1 cellular context compared by ENCODE assay signal in genomic region chr1:62783736-62784508, GRCh38.
A peak's percentile ranks its signal among the peaks of the same experiment; 100 is the strongest.
TF ChIP-seq lines count a peak whose summit lies in the region.

ATG4C (plus strand) TSS chr1:62784132; CDS start chr1:62803787, 19,655 bp downstream.

TF ChIP-seq in HepG2, 621 proteins besides CTCF, POLR2A, EP300 and RAD21 (continued from another document and continues in another):
- peak; percentile 73; the same call in 1 of the 2 replicates for TF ChIP-seq ZNF564 (CRISPR knock-in tag; IDR thresholded peaks at IDR 0.05)
- TF ChIP-seq ZBTB43 (CRISPR knock-in tag; conservative IDR thresholded peaks at IDR 0.05), result no peak
- TF ChIP-seq ZNF549 (CRISPR knock-in tag; IDR thresholded peaks at IDR 0.05), result no peak
- peak; percentile 73; the same call in 1 of the 2 replicates for TF ChIP-seq ZNF501 (CRISPR knock-in tag; IDR thresholded peaks at IDR 0.05)
- no peak for TF ChIP-seq ZNF333 (CRISPR knock-in tag; IDR thresholded peaks at IDR 0.05; ENCODE audit: borderline replicate concordance)
- peak; percentile 47 for TF ChIP-seq ZEB1 (IDR thresholded peaks at IDR 0.05; ENCODE audit: insufficient replicate concordance, low read depth)
- TF ChIP-seq HMGA1 (CRISPR knock-in tag; conservative IDR thresholded peaks at IDR 0.05), result no peak
- peak; percentile 42; the same call in 1 of the 2 replicates for TF ChIP-seq FOSL2 (CRISPR knock-in tag; IDR thresholded peaks at IDR 0.05)
- peak; percentile 38; the same call in 1 of the 2 replicates for TF ChIP-seq ZBTB26 (CRISPR knock-in tag; IDR thresholded peaks at IDR 0.05; ENCODE audit: borderline replicate concordance)
- 0 out of 2 replicates have a peak, but pooled peaks have one; percentile 88 for TF ChIP-seq ZNF225 (CRISPR knock-in tag; IDR thresholded peaks at IDR 0.05)
- peak; percentile 79; the same call in 1 of the 2 replicates for TF ChIP-seq HOXA3 (CRISPR knock-in tag; IDR thresholded peaks at IDR 0.05)
- peak; percentile 20; the same call in 1 of the 2 replicates for TF ChIP-seq SMAD3 (CRISPR knock-in tag; IDR thresholded peaks at IDR 0.05)
- TF ChIP-seq ADNP (CRISPR knock-in tag; IDR thresholded peaks at IDR 0.05), result no peak
- no peak for TF ChIP-seq ZNF780A (CRISPR knock-in tag; IDR thresholded peaks at IDR 0.05)
- TF ChIP-seq JUND (CRISPR knock-in tag; IDR thresholded peaks at IDR 0.05), result no peak
- 0 out of 2 replicates have a peak, but pooled peaks have one; percentile 44 for TF ChIP-seq MEIS1 (CRISPR knock-in tag; IDR thresholded peaks at IDR 0.05; ENCODE audit: borderline replicate concordance)
- TF ChIP-seq NPAS2 (CRISPR knock-in tag; IDR thresholded peaks at IDR 0.05; ENCODE audit: borderline replicate concordance), result no peak
- no peak for TF ChIP-seq HMG20A (CRISPR knock-in tag; IDR thresholded peaks at IDR 0.05; ENCODE audit: borderline replicate concordance)
- TF ChIP-seq ZNF788 (CRISPR knock-in tag; IDR thresholded peaks at IDR 0.05; ENCODE audit: borderline replicate concordance), result no peak; the same call in 1 of the 2 replicates
- TF ChIP-seq CCAR2 (optimal IDR thresholded peaks at IDR 0.05; ENCODE audit: low read depth, low read length), result peak; percentile 57
- peak; percentile 99 for TF ChIP-seq CREM (IDR thresholded peaks at IDR 0.05)
- no peak for TF ChIP-seq CREM (CRISPR knock-in tag; IDR thresholded peaks at IDR 0.05)
- no peak for TF ChIP-seq PRDM15 (CRISPR knock-in tag; IDR thresholded peaks at IDR 0.05)
- TF ChIP-seq HNF4G (IDR thresholded peaks at IDR 0.05; ENCODE audit: borderline replicate concordance, low read depth, low read length), result no peak; the same call in 1 of the 2 replicates
- TF ChIP-seq HNF4G (CRISPR knock-in tag; IDR thresholded peaks at IDR 0.05; ENCODE audit: borderline replicate concordance, low read depth), result no peak
- no peak for TF ChIP-seq CBX1 (IDR thresholded peaks at IDR 0.05; ENCODE audit: low read depth)
- TF ChIP-seq KIAA2018 (CRISPR knock-in tag; IDR thresholded peaks at IDR 0.05; ENCODE audit: borderline replicate concordance), result no peak
- peak; percentile 69; the same call in 1 of the 2 replicates for TF ChIP-seq ZNF350 (CRISPR knock-in tag; IDR thresholded peaks at IDR 0.05; ENCODE audit: borderline replicate concordance, low read depth)
- peak; percentile 89 for TF ChIP-seq HCFC1 (IDR thresholded peaks at IDR 0.05; ENCODE audit: low read depth, low read length)
- TF ChIP-seq ATF7 (IDR thresholded peaks at IDR 0.05), result no peak
- TF ChIP-seq ATF7 (CRISPR knock-in tag; IDR thresholded peaks at IDR 0.05), result 0 out of 2 replicates have a peak, but pooled peaks have one; percentile 49
- TF ChIP-seq SP2 (CRISPR knock-in tag; IDR thresholded peaks at IDR 0.05), result peak; percentile 61
- no peak for TF ChIP-seq KDM3A (CRISPR knock-in tag; IDR thresholded peaks at IDR 0.05; ENCODE audit: low read depth)
- peak; percentile 45; the same call in 1 of the 2 replicates for TF ChIP-seq HDAC1 (CRISPR knock-in tag; IDR thresholded peaks at IDR 0.05)
- no peak for TF ChIP-seq SOX6 (IDR thresholded peaks at IDR 0.05)
- no peak; the same call in 1 of the 2 replicates for TF ChIP-seq SOX6 (CRISPR knock-in tag; IDR thresholded peaks at IDR 0.05)
- no peak for TF ChIP-seq ZNF800 (CRISPR knock-in tag; IDR thresholded peaks at IDR 0.05)
- peak; percentile 83; the same call in 1 of the 2 replicates for TF ChIP-seq NRL (CRISPR knock-in tag; IDR thresholded peaks at IDR 0.05; ENCODE audit: borderline replicate concordance)
- no peak for TF ChIP-seq THYN1 (CRISPR knock-in tag; IDR thresholded peaks at IDR 0.05; ENCODE audit: borderline replicate concordance, low read depth)
- TF ChIP-seq ZNF280B (CRISPR knock-in tag; IDR thresholded peaks at IDR 0.05; ENCODE audit: borderline replicate concordance), result peak; percentile 41; the same call in 1 of the 2 replicates
- 0 out of 2 replicates have a peak, but pooled peaks have one; percentile 60 for TF ChIP-seq ZNF136 (CRISPR knock-in tag; IDR thresholded peaks at IDR 0.05; ENCODE audit: low read depth)
- peak; percentile 41; the same call in 1 of the 2 replicates for TF ChIP-seq HHEX (CRISPR knock-in tag; IDR thresholded peaks at IDR 0.05)
- TF ChIP-seq ZNF317 (CRISPR knock-in tag; IDR thresholded peaks at IDR 0.05), result peak; percentile 51; the same call in 1 of the 2 replicates
- peak; percentile 48; the same call in 1 of the 2 replicates for TF ChIP-seq ATF7-NPFF (CRISPR knock-in tag; IDR thresholded peaks at IDR 0.05; ENCODE audit: low read depth)
- TF ChIP-seq ZNF784 (CRISPR knock-in tag; IDR thresholded peaks at IDR 0.05; ENCODE audit: borderline replicate concordance), result peak; percentile 69; the same call in 1 of the 2 replicates
- TF ChIP-seq NFRKB (IDR thresholded peaks at IDR 0.05), result no peak
